Comparison of ENCODE assay signal across 9 cellular contexts in genomic region chr22:42978453-42979103, GRCh38. TPM values are rescaled to one million over a fixed set of nuclear protein-coding genes. Genes with fewer than 3 reads are reported as not detected.
DNase-seq lines count a peak whose midpoint lies in the region; ATAC-seq and TF ChIP-seq lines count a peak whose summit lies in the region.
"Had no signal": no experiment of that assay in that cellular context is flagged by ENCODE, and none has a peak within 500 bp of the region (broad histone marks: within the 10 kb centered on the region; RNA-seq: fewer than 3 reads in every experiment).

No MANE protein-coding gene starts in this region.

- H3K36me3 Mint-ChIP-seq in activated T-helper 1 cell treated with anti-CD3 and anti-CD28 coated beads, Interleukin-12 subunit alpha, Interleukin-12 subunit beta, Interleukin-2, Interleukin-4 antibody, amounts not matched to agents 30 ng/mL and 10 ng/mL and 1 ng/mL, durations not matched to agents 14 hours and 24 hours and 36 hours (ENCODE audit: low read depth): peaks cover 1% of the 10 kb centered on the region

- H3K36me3 ChIP-seq in Panc1 (ENCODE audit: control insufficient read depth, insufficient read depth, low read length) (no peaks in the 10 kb centered on the region), osteoblast (ENCODE audit: insufficient read depth, low read length) (no peaks in the 10 kb centered on the region)

- in situ Hi-C loops in Panc1 (cut with HindIII; ENCODE audit: low pct_unique_long_range_greater_than_20kb, low sequenced_read_pairs): no loop called here

- BruUV-seq in Panc1 (replicated peaks; lab: Mats Ljungman, UMichigan): no TSS peak

- H3K27me3 ChIP-seq in Panc1 (ENCODE audit: control insufficient read depth, insufficient read depth, low read length): no peaks in the 10 kb centered on the region
- H3K27me3 ChIP-seq in osteoblast (ENCODE audit: insufficient read depth, low read length): no peaks in the 10 kb centered on the region

- DNase-seq in AG20443 (ENCODE audit: low spot score): peak; percentile 60
- DNase-seq in Panc1 (ENCODE audit: low read depth, low spot score): no peak
- DNase-seq in fibroblast of pulmonary artery (ENCODE audit: low read depth): peak; percentile 92
- DNase-seq in osteoblast (ENCODE audit: insufficient read length, low spot score, missing footprints): peak; percentile 94
- DNase-seq in NCI-H1417 treated with DMSO at 0.1 percent for 48 hours (lab: John Stamatoyannopoulos, UW): no peak
- DNase-seq in HUDEP-2 (lab: John Stamatoyannopoulos, UW; ENCODE audit: unreplicated experiment in 76 of 76): no peak
- DNase-seq in activated T-helper 1 cell treated with anti-CD3 and anti-CD28 coated beads, Interleukin-12 subunit alpha, Interleukin-12 subunit beta, Interleukin-2, Interleukin-4 antibody, amounts not matched to agents 30 ng/mL and 10 ng/mL and 1 ng/mL, durations not matched to agents 14 hours and 24 hours and 36 hours (ENCODE audit: low spot score): no peak
- DNase-seq: COR-L47 had no signal

- ATAC-seq in Panc1 (peak; percentile 56), HG02970 (IDR thresholded peaks at IDR 0.05; ENCODE audit: low FRiP score, unreplicated experiment) (no peak)

- H4K20me1 ChIP-seq in osteoblast (ENCODE audit: insufficient read depth, low read length): peaks cover 54% of the 10 kb centered on the region

- peak overlapping the region; percentile 68; the same call in 1 of the 2 replicates for H3K27ac ChIP-seq in Panc1 (ENCODE audit: low read length)
- peak overlapping the region; percentile 83 for H3K27ac ChIP-seq in osteoblast (ENCODE audit: low read depth, low read length)

- peaks cover 16% of the 10 kb centered on the region for H3K4me1 ChIP-seq in Panc1 (ENCODE audit: control insufficient read depth, insufficient read depth, low read length)
- H3K4me1 ChIP-seq in osteoblast (ENCODE audit: insufficient read depth, low read length): peaks cover 15% of the 10 kb centered on the region

- no peaks in the 10 kb centered on the region for H3K27me3 Mint-ChIP-seq in activated T-helper 1 cell treated with anti-CD3 and anti-CD28 coated beads, Interleukin-12 subunit alpha, Interleukin-12 subunit beta, Interleukin-2, Interleukin-4 antibody, amounts not matched to agents 30 ng/mL and 10 ng/mL and 1 ng/mL, durations not matched to agents 14 hours and 24 hours and 36 hours (ENCODE audit: insufficient read depth)

- peaks cover 11% of the 10 kb centered on the region for H3K4me1 Mint-ChIP-seq in activated T-helper 1 cell treated with anti-CD3 and anti-CD28 coated beads, Interleukin-12 subunit alpha, Interleukin-12 subunit beta, Interleukin-2, Interleukin-4 antibody, amounts not matched to agents 30 ng/mL and 10 ng/mL and 1 ng/mL, durations not matched to agents 14 hours and 24 hours and 36 hours (ENCODE audit: low read depth)

- CTCF ChIA-PET in Panc1 (lab: Charles Lee): no interaction called here

- H3K27ac Mint-ChIP-seq in activated T-helper 1 cell treated with anti-CD3 and anti-CD28 coated beads, Interleukin-12 subunit alpha, Interleukin-12 subunit beta, Interleukin-2, Interleukin-4 antibody, amounts not matched to agents 30 ng/mL and 10 ng/mL and 1 ng/mL, durations not matched to agents 14 hours and 24 hours and 36 hours: no peak overlapping the region

- no peak overlapping the region for H2AFZ ChIP-seq in osteoblast (ENCODE audit: low read length)

- peaks cover 67% of the 10 kb centered on the region for H3K79me2 ChIP-seq in osteoblast (ENCODE audit: insufficient read depth, low read length)

- H3K4me3 ChIP-seq in Panc1 (ENCODE audit: low read depth in 2 of 2, low read length in 2 of 2): no peak overlapping the region
- no peak overlapping the region for H3K4me3 ChIP-seq in fibroblast of pulmonary artery (replicated peaks; ENCODE audit: low read depth, low read length)
- H3K4me3 ChIP-seq in osteoblast (ENCODE audit: insufficient read depth, low read length): peak overlapping the region; percentile 8

- POLR2A ChIA-PET in Panc1 (lab: Charles Lee): no interaction called here

- H3K9me3 ChIP-seq in Panc1 (ENCODE audit: control insufficient read depth, insufficient read depth, low read depth, low read length) (no peaks in the 10 kb centered on the region), osteoblast (ENCODE audit: low read depth, low read length) (no peaks in the 10 kb centered on the region)

- TF ChIP-seq CTCF in Panc1 (IDR thresholded peaks at IDR 0.05) (no peak), fibroblast of pulmonary artery (IDR thresholded peaks at IDR 0.05; ENCODE audit: low read length, missing control alignments) (no peak), osteoblast (IDR thresholded peaks at IDR 0.05; ENCODE audit: extremely low read depth, low read depth, low read length) (no peak)

- H3K4me3 Mint-ChIP-seq in activated T-helper 1 cell treated with anti-CD3 and anti-CD28 coated beads, Interleukin-12 subunit alpha, Interleukin-12 subunit beta, Interleukin-2, Interleukin-4 antibody, amounts not matched to agents 30 ng/mL and 10 ng/mL and 1 ng/mL, durations not matched to agents 14 hours and 24 hours and 36 hours: no peak overlapping the region

- intact Hi-C loops in Panc1 (cut with micrococcal nuclease; ENCODE audit: unreplicated experiment): no loop called here
- intact Hi-C loops in activated T-helper 1 cell treated with anti-CD3 and anti-CD28 coated beads, Interleukin-12 subunit alpha, Interleukin-12 subunit beta, Interleukin-2, Interleukin-4 antibody, amounts not matched to agents 30 ng/mL and 10 ng/mL and 1 ng/mL, durations not matched to agents 14 hours and 24 hours and 36 hours (cut with micrococcal nuclease): no loop called here

- H3K4me2 ChIP-seq in osteoblast (ENCODE audit: insufficient read depth, low read length): peak overlapping the region; percentile 51

- no peaks in the 10 kb centered on the region for H3K9me3 Mint-ChIP-seq in activated T-helper 1 cell treated with anti-CD3 and anti-CD28 coated beads, Interleukin-12 subunit alpha, Interleukin-12 subunit beta, Interleukin-2, Interleukin-4 antibody, amounts not matched to agents 30 ng/mL and 10 ng/mL and 1 ng/mL, durations not matched to agents 14 hours and 24 hours and 36 hours

RNA-seq across cellular contexts. Expression of gene PACSIN2, which starts 36.4 kb away (rescaled TPM):
- total RNA-seq in Panc1 (2021; ENCODE audit: unreplicated experiment): 60.2 TPM
- 76.9 TPM for polyA plus RNA-seq in Panc1 (2012; ENCODE audit: insufficient read length)
- total RNA-seq in osteoblast: 33.0 and 38.0 TPM in 2 replicates
- total RNA-seq in activated T-helper 1 cell treated with anti-CD3 and anti-CD28 coated beads, Interleukin-12 subunit alpha, Interleukin-12 subunit beta, Interleukin-2, Interleukin-4 antibody, amounts not matched to agents 30 ng/mL and 10 ng/mL and 1 ng/mL, durations not matched to agents 14 hours and 24 hours and 36 hours: 30.5 and 31.7 TPM in 2 replicates

Comparison
In these comparisons a context has a peak if more than half of its experiments do, and no peak if none do; other contexts are left out.
1. DNase-seq: peak in AG20443 (single experiment), fibroblast of pulmonary artery (single experiment) and osteoblast (single experiment); none in Panc1 (single experiment), NCI-H1417 treated with DMSO at 0.1 percent for 48 hours (single experiment), HUDEP-2 (0 of 76) and activated T-helper 1 cell treated with anti-CD3 and anti-CD28 coated beads, Interleukin-12 subunit alpha, Interleukin-12 subunit beta, Interleukin-2, Interleukin-4 antibody, amounts not matched to agents 30 ng/mL and 10 ng/mL and 1 ng/mL, durations not matched to agents 14 hours and 24 hours and 36 hours (single experiment).